In the genomic region with DNA sequence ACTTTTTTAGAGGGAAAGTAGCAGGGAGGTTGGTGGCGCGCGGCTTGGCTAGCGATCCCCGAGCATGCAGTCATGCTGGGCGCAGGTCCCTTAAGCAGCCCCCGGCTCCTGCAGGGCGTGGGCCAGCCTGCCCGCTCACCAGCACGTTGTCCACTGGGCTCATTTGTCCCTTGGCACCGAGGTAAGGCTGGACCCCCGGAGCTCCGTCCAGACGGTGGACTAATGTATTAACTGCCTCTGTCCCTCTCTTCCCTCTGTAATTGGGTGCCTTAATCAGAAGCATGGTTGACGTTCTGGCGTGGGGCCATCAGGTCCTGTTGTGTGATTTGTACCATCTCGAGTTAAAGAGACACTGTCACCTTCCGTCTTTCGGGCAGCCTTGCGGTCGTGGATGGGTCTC, we compare ENCODE assay signal across 22 cellular contexts.
"Had no signal": no experiment of that assay in that cellular context is flagged by ENCODE, and none has a peak within 500 bp of the region (broad histone marks: within the 10 kb centered on the region; RNA-seq: fewer than 3 reads in every experiment).

No MANE protein-coding gene starts in this region.

- H3K9me3 ChIP-seq: heart left ventricle, left lung, ovary, spleen, tibial nerve, upper lobe of right lung, vagina had no signal

- H3K27ac ChIP-seq: dorsolateral prefrontal cortex, left lung, ovary, spleen, tibial nerve, upper lobe of right lung, vagina had no signal

- H3K9me3 Mint-ChIP-seq: stimulated activated memory B cell treated with anti-CD40 and anti-IgM and Interleukin-4, amounts not matched to agents 10 μg/mL and 1 μg/mL and 100 μg/mL, for 72 hours; stimulated activated naive CD8-positive, alpha-beta T cell treated with anti-CD3 and anti-CD28 coated beads, Interleukin-15, Interleukin-2, amounts not matched to agents 100 ng/mL and 50 ng/mL, for 24 hours had no signal

- ATAC-seq: esophagus mucosa; left lung; sciatic nerve; stimulated activated memory B cell treated with anti-CD40 and anti-IgM and Interleukin-4, amounts not matched to agents 10 μg/mL and 1 μg/mL and 100 μg/mL, for 72 hours; upper lobe of right lung had no signal

- H3K27me3 ChIP-seq: dorsolateral prefrontal cortex, heart left ventricle, left lung, ovary, spleen, tibial nerve, upper lobe of right lung, vagina had no signal

- H3K4me3 Mint-ChIP-seq: stimulated activated memory B cell treated with anti-CD40 and anti-IgM and Interleukin-4, amounts not matched to agents 10 μg/mL and 1 μg/mL and 100 μg/mL, for 72 hours; stimulated activated naive CD8-positive, alpha-beta T cell treated with anti-CD3 and anti-CD28 coated beads, Interleukin-15, Interleukin-2, amounts not matched to agents 100 ng/mL and 50 ng/mL, for 24 hours had no signal

- H3K27ac Mint-ChIP-seq: progenitor cell of endocrine pancreas; stimulated activated memory B cell treated with anti-CD40 and anti-IgM and Interleukin-4, amounts not matched to agents 10 μg/mL and 1 μg/mL and 100 μg/mL, for 72 hours; stimulated activated naive CD8-positive, alpha-beta T cell treated with anti-CD3 and anti-CD28 coated beads, Interleukin-15, Interleukin-2, amounts not matched to agents 100 ng/mL and 50 ng/mL, for 24 hours had no signal

- H3K36me3 ChIP-seq: ovary had no signal

- H3K27me3 Mint-ChIP-seq: progenitor cell of endocrine pancreas; stimulated activated memory B cell treated with anti-CD40 and anti-IgM and Interleukin-4, amounts not matched to agents 10 μg/mL and 1 μg/mL and 100 μg/mL, for 72 hours; stimulated activated naive CD8-positive, alpha-beta T cell treated with anti-CD3 and anti-CD28 coated beads, Interleukin-15, Interleukin-2, amounts not matched to agents 100 ng/mL and 50 ng/mL, for 24 hours had no signal

- FAIRE-seq: frontal cortex, islet of Langerhans had no signal

- H3K4me1 Mint-ChIP-seq: stimulated activated memory B cell treated with anti-CD40 and anti-IgM and Interleukin-4, amounts not matched to agents 10 μg/mL and 1 μg/mL and 100 μg/mL, for 72 hours had no signal

- DNase-seq: cortex of kidney; effector CD8-positive, alpha-beta T cell; mesenchymal stem cell; ovary; spleen; stimulated activated CD4-positive, alpha-beta T cell treated with anti-CD3 and anti-CD28 coated beads, Interleukin-15, amount 100 ng/mL, for 24 hours; stimulated activated CD4-positive, alpha-beta T cell treated with anti-CD3 and anti-CD28 coated beads, Interleukin-1b, Interleukin-23, amount 100 ng/mL, for 48 hours; stimulated activated CD4-positive, alpha-beta T cell treated with anti-CD3 and anti-CD28 coated beads, Interleukin-4, amount 100 ng/mL, for 24 hours; upper lobe of right lung had no signal

- H3K4me1 ChIP-seq: left lung, spleen, tibial nerve, upper lobe of right lung, vagina had no signal

- H3K4me3 ChIP-seq: dorsolateral prefrontal cortex, heart left ventricle, left lung, lung, ovary, spleen, tibial nerve, upper lobe of right lung, vagina had no signal
